8 cellular contexts compared by ENCODE assay signal in the genomic region with DNA sequence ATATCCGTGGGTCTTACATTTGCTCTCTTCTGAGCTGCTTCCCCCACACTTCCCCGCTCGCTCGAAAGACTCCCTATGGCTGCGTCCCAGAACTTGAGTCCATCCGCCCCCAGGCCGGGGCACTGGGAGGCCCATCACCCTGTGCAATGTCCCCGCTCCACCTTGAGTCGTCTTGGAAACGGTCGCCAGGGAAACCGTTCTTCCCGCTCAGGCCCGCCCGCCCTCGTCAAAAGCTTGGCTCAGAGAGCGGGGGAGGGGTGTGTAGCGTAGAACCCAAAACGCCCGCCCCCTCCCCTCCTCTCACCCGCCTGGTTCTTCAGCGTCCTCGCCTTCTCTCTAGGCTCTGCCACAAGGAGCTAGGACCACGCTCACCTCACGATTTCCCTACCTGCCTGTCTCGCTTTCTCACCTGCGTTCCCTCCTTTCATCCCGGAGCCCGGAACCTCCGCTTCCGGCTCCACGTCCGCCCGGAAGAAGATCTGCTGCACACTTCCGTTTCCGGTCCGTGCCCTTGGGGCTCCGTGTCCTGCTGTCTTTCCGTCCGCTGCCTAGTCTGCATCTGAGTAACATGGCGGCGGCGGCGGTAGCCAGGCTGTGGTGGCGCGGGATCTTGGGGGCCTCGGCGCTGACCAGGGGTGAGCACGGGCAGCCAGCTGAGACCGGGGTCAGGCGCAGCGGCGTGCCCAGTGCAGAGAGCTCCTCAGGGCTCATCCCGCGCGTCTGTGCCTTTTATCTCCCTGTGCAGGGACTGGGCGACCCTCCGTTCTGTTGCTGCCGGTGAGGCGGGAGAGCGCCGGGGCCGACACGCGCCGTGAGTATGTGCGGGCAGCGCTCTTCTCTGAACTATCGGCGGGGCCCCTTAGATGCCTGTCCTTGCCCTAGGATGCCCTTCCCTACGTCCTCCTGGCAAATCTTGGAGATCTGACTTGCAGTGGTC. TPM values are rescaled to one million over a fixed set of nuclear protein-coding genes. Genes with fewer than 3 reads are reported as not detected.
DNase-seq lines count a peak whose midpoint lies in the region; ATAC-seq lines count a peak whose summit lies in the region.

A gene (minus strand): TSS at position 447 of the 937 bp plus-strand sequence. CDS start 19 bp downstream, at position 428.
A gene (plus strand): TSS at position 551 of the 937 bp plus-strand sequence. CDS start 18 bp downstream, at position 569.

- H3K4me3 Mint-ChIP-seq in effector memory CD8-positive, alpha-beta T cell: peak within 1 kb of the TSS; percentile 92 to 93

- peak within 1 kb of the TSS; percentile 93 for H3K9ac ChIP-seq in mesenchymal stem cell (ENCODE audit: low read length)

- H3K27me3 ChIP-seq in mesenchymal stem cell (ENCODE audit: control insufficient read depth in 1 of 2, insufficient read depth in 1 of 2, low read length in 2 of 2): no peaks in the 10 kb centered on the region

- POLR2A ChIA-PET in activated CD8-positive, alpha-beta memory T cell treated with anti-CD3 and anti-CD28 coated beads for 36 hours (lab: Charles Lee): interaction anchor here (0.5 to 3.5 kb wide), 7 partner anchors 10 to 573 kb away, joined by 3 to 19 read pairs (median 5); a partner anchor contains a TSS

- peak; percentile 83 for ATAC-seq in GM21367 (IDR thresholded peaks at IDR 0.05; ENCODE audit: unreplicated experiment)
- peak; percentile 95 for ATAC-seq in effector memory CD8-positive, alpha-beta T cell (replicated peaks)

- H3K4me3 ChIP-seq in mesenchymal stem cell (ENCODE audit: insufficient read depth in 1 of 2, low read depth in 1 of 2, low read length in 2 of 2): peak within 1 kb of the TSS; percentile 92 to 98

- H3K14ac ChIP-seq in mesenchymal stem cell (ENCODE audit: low read length in 2 of 2): peak within 1 kb of the TSS; percentile 19 to 91

- peak within 1 kb of the TSS; percentile 94 for H2AFZ ChIP-seq in mesenchymal stem cell (ENCODE audit: low read depth, low read length)

- H3K23ac ChIP-seq in mesenchymal stem cell (ENCODE audit: low read length in 2 of 2): peak within 1 kb of the TSS in 1 of 2 experiments; percentile 63

- CTCF ChIA-PET in activated CD8-positive, alpha-beta memory T cell treated with anti-CD3 and anti-CD28 coated beads for 36 hours (lab: Charles Lee): interaction anchor here (0.6 to 3.9 kb wide), 6 partner anchors 13 to 361 kb away, joined by 3 to 20 read pairs (median 3); a partner anchor contains a TSS

- H3K4me1 ChIP-seq in mesenchymal stem cell (ENCODE audit: control insufficient read depth, insufficient read depth, low read depth, low read length): peaks cover 8% of the 10 kb centered on the region

- H2BK120ac ChIP-seq in mesenchymal stem cell (ENCODE audit: low read depth, low read length): peak within 1 kb of the TSS; percentile 51

- H3K36me3 ChIP-seq in mesenchymal stem cell (ENCODE audit: control insufficient read depth in 1 of 2, insufficient read depth in 2 of 2, low read depth in 1 of 2, low read length in 2 of 2): peaks cover 45 to 61% of the 10 kb centered on the region in 2 experiments

- H3K9me3 Mint-ChIP-seq in effector memory CD8-positive, alpha-beta T cell: no peaks in the 10 kb centered on the region

- peak within 1 kb of the TSS; percentile 67 for H2BK5ac ChIP-seq in mesenchymal stem cell (ENCODE audit: low read depth, low read length, poor library complexity, severe bottlenecking)

- peak within 1 kb of the TSS; percentile 89 to 97 for H3K4ac ChIP-seq in mesenchymal stem cell (ENCODE audit: low read depth in 1 of 2, low read length in 2 of 2)

- peak within 1 kb of the TSS; percentile 87 for H4K91ac ChIP-seq in mesenchymal stem cell (ENCODE audit: low read length)

- H3K4me1 Mint-ChIP-seq in effector memory CD8-positive, alpha-beta T cell (ENCODE audit: low read depth in 2 of 2): peaks cover 22 to 34% of the 10 kb centered on the region in 2 donors

- peaks cover 61% of the 10 kb centered on the region for H3K36me3 Mint-ChIP-seq in effector memory CD8-positive, alpha-beta T cell (ENCODE audit: insufficient read depth)

- peak within 1 kb of the TSS; percentile 95 for H4K8ac ChIP-seq in mesenchymal stem cell (ENCODE audit: low read length)

- no peaks in the 10 kb centered on the region for H3K9me3 ChIP-seq in mesenchymal stem cell (ENCODE audit: control insufficient read depth, low read length)

- under 1% methylated on average over 71 of the region's 71 CpGs for WGBS in mesenchymal stem cell

- H3K27ac Mint-ChIP-seq in effector memory CD8-positive, alpha-beta T cell: peak within 1 kb of the TSS; percentile 92 to 95

- H3K27ac ChIP-seq in mesenchymal stem cell (ENCODE audit: low read length, poor library complexity, severe bottlenecking): peak within 1 kb of the TSS; percentile 43

- H3K79me1 ChIP-seq in mesenchymal stem cell (replicated peaks; ENCODE audit: low read length, poor library complexity, severe bottlenecking): peaks cover 23% of the 10 kb centered on the region

- H2BK15ac ChIP-seq in mesenchymal stem cell (ENCODE audit: low read depth, poor library complexity, severe bottlenecking): peak within 1 kb of the TSS; percentile 62

- H3K18ac ChIP-seq in mesenchymal stem cell (ENCODE audit: low read depth in 1 of 2, low read length in 2 of 2): peak within 1 kb of the TSS; percentile 87 to 91

- peak within 1 kb of the TSS in 1 of 2 experiments; percentile 79 for H2BK12ac ChIP-seq in mesenchymal stem cell (ENCODE audit: low read length in 2 of 2)

- peak within 1 kb of the TSS; percentile 69 for H2AK5ac ChIP-seq in mesenchymal stem cell (ENCODE audit: low read length, severe bottlenecking)

- peak; percentile 95 for DNase-seq in COLO829 (ENCODE audit: low spot score)
- peak; percentile 82 for DNase-seq in HT1080 (ENCODE audit: low read depth)
- peak; percentile 76 to 81 for DNase-seq in NOMO-1 (lab: John Stamatoyannopoulos, UW; ENCODE audit: unreplicated experiment in 2 of 2)
- DNase-seq in effector memory CD8-positive, alpha-beta T cell: peak; percentile 87 to 92 (median 89)
- DNase-seq in mesenchymal stem cell: peak; percentile 92
- peak; percentile 68 for DNase-seq in stimulated activated CD8-positive, alpha-beta memory T cell treated with anti-CD3 and anti-CD28 coated beads, Interleukin-12 subunit alpha, Interleukin-12 subunit beta, amount 100 ng/mL, for 24 hours (ENCODE audit: extremely low read depth)

- peak within 1 kb of the TSS; percentile 88 for H3K4me2 ChIP-seq in mesenchymal stem cell (ENCODE audit: low read length, poor library complexity, severe bottlenecking)

- no peaks in the 10 kb centered on the region for H3K27me3 Mint-ChIP-seq in effector memory CD8-positive, alpha-beta T cell

RNA-seq across cellular contexts. Expression of the first gene that starts in this region (rescaled TPM):
- 28.1 and 39.0 TPM in 2 replicates for total RNA-seq in HT1080 (2014; rRNA removed; shearing (Covaris generic))
- polyA plus RNA-seq in HT1080 (2015; cell fraction: cytosol; rRNA removed): 17.9 and 22.1 TPM in 2 replicates
- polyA plus RNA-seq in HT1080 (2015; cell fraction: nucleus; rRNA removed): 25.1 and 27.5 TPM in 2 replicates
- total RNA-seq in activated CD8-positive, alpha-beta memory T cell treated with anti-CD3 and anti-CD28 coated beads for 36 hours: 10 to 100 TPM; 19.5 to 20.3 TPM
- polyA plus RNA-seq in mesenchymal stem cell (2013, experiment 1 of 2): 8.3 TPM
- polyA plus RNA-seq in mesenchymal stem cell (2013, experiment 2 of 2): 8.3 TPM

RNA-seq across cellular contexts. Expression of the second gene that starts in this region (rescaled TPM):
- 101 and 113 TPM in 2 replicates for total RNA-seq in HT1080 (2014; rRNA removed; shearing (Covaris generic))
- polyA plus RNA-seq in HT1080 (2015; cell fraction: cytosol; rRNA removed): 104 TPM in 2 replicates
- polyA plus RNA-seq in HT1080 (2015; cell fraction: nucleus; rRNA removed): 109 and 148 TPM in 2 replicates
- total RNA-seq in activated CD8-positive, alpha-beta memory T cell treated with anti-CD3 and anti-CD28 coated beads for 36 hours: 100 to 1,000 TPM; 145 to 149 TPM
- 76.5 TPM for polyA plus RNA-seq in mesenchymal stem cell (2013, experiment 1 of 2)
- 83.4 TPM for polyA plus RNA-seq in mesenchymal stem cell (2013, experiment 2 of 2)

Comparison
In these comparisons a context has a peak if more than half of its experiments do, and no peak if none do; other contexts are left out.
1. Peak in every context shown above with its lines: DNase-seq, ATAC-seq, H3K4me3 ChIP-seq and H3K27ac ChIP-seq.